ENCODE assay signal across 26 cellular contexts in genomic region chr11:117453886-117454563, GRCh38.
DNase-seq lines count a peak whose midpoint lies in the region; ATAC-seq, FAIRE-seq and TF ChIP-seq lines count a peak whose summit lies in the region.
"Had no signal": no experiment of that assay in that cellular context is flagged by ENCODE, and none has a peak within 500 bp of the region (broad histone marks: within the 10 kb centered on the region; RNA-seq: fewer than 3 reads in every experiment).

No MANE protein-coding gene starts in this region.

- H3K36me3 ChIP-seq in HEK293 (ENCODE audit: control insufficient read depth in 2 of 2, insufficient read depth in 1 of 2, low read length in 2 of 2) = no peaks in the 10 kb centered on the region
- no peaks in the 10 kb centered on the region for H3K36me3 ChIP-seq in CD4-positive, alpha-beta memory T cell (ENCODE audit: insufficient read depth, low read length)
- H3K36me3 ChIP-seq: BE2C, BLaER1 had no signal

- peaks cover 2% of the 10 kb centered on the region for H3K36me3 Mint-ChIP-seq in activated naive CD4-positive, alpha-beta T cell treated with anti-CD3 and anti-CD28 coated beads, Interleukin-2, amount 50 U/mL, for 24 hours
- peaks cover 0 to 7% of the 10 kb centered on the region in 2 donors for H3K36me3 Mint-ChIP-seq in CD4-positive, alpha-beta memory T cell
- H3K36me3 Mint-ChIP-seq: CD14-positive monocyte; CD8-positive, alpha-beta T cell had no signal

- no peak overlapping the region for H3K4me3 Mint-ChIP-seq in activated naive CD4-positive, alpha-beta T cell treated with anti-CD3 and anti-CD28 coated beads, Interleukin-2, amount 50 U/mL, for 24 hours
- H3K4me3 Mint-ChIP-seq in CD4-positive, alpha-beta memory T cell = no peak overlapping the region
- H3K4me3 Mint-ChIP-seq: CD14-positive monocyte; CD4-positive, CD25-positive, alpha-beta regulatory T cell; CD8-positive, alpha-beta T cell had no signal

- POLR2A ChIA-PET in HEK293 (lab: Yijun Ruan, JAX) = no interaction called here
- POLR2A ChIA-PET in CD4-positive, alpha-beta memory T cell (lab: Charles Lee; ENCODE audit: partially characterized antibody) = no interaction called here

- H3K9me3 ChIP-seq in HEK293 (ENCODE audit: control insufficient read depth, insufficient read depth, low read depth, low read length) = no peaks in the 10 kb centered on the region
- no peaks in the 10 kb centered on the region for H3K9me3 ChIP-seq in CD4-positive, alpha-beta memory T cell (ENCODE audit: control insufficient read depth in 1 of 2, low read length in 2 of 2)

- CTCF ChIA-PET in HEK293 (lab: Yijun Ruan, JAX) = interaction anchor here (0.6 to 3.7 kb wide), 2 partner anchors 11 to 27 kb away, joined by 5 to 10 read pairs; no protein-coding TSS in a partner anchor
- CTCF ChIA-PET in CD4-positive, alpha-beta memory T cell (lab: Charles Lee; ENCODE audit: partially characterized antibody) = no interaction called here

- H3K9me3 Mint-ChIP-seq in activated naive CD4-positive, alpha-beta T cell treated with anti-CD3 and anti-CD28 coated beads, Interleukin-2, amount 50 U/mL, for 24 hours = peaks cover 11% of the 10 kb centered on the region
- H3K9me3 Mint-ChIP-seq in CD4-positive, alpha-beta memory T cell = peaks cover 7 to 25% (median 15%) of the 10 kb centered on the region in 8 donors

- TF ChIP-seq POLR2A in GM12891 (IDR thresholded peaks at IDR 0.05; ENCODE audit: low read depth, low read length) = no peak

- intact Hi-C loops in CD4-positive, alpha-beta memory T cell (cut with micrococcal nuclease) = no loop called here

- no peak overlapping the region for H3K4me3 ChIP-seq in HEK293 (ENCODE audit: low read depth, low read length)
- H3K4me3 ChIP-seq in CD4-positive, alpha-beta memory T cell (ENCODE audit: low read length in 2 of 2) = no peak overlapping the region
- H3K4me3 ChIP-seq: BLaER1, GM12878 had no signal

- DNase-seq in activated naive CD4-positive, alpha-beta T cell (lab: John Stamatoyannopoulos, UW) = no peak
- no peak for DNase-seq in GM12891 (ENCODE audit: insufficient read length, low spot score)
- no peak for DNase-seq in CD4-positive, alpha-beta memory T cell
- DNase-seq: 8988T; ACHN; C1 segment of cervical spinal cord; Caco-2; Calu3; CD4-positive, CD25-positive, alpha-beta regulatory T cell; CD8-positive, alpha-beta T cell; DMS 273 treated with DMSO at 0.1 percent for 48 hours; DMS153; DMS53; DMS79; DND-41; EL; GDM1 had no signal

- no peak for TF ChIP-seq CTCF in HEK293 (tag by site-specific recombination; IDR thresholded peaks at IDR 0.05)

- H3K4me1 Mint-ChIP-seq in activated naive CD4-positive, alpha-beta T cell treated with anti-CD3 and anti-CD28 coated beads, Interleukin-2, amount 50 U/mL, for 24 hours = no peaks in the 10 kb centered on the region
- no peaks in the 10 kb centered on the region for H3K4me1 Mint-ChIP-seq in CD4-positive, alpha-beta memory T cell
- H3K4me1 Mint-ChIP-seq: CD14-positive monocyte had no signal

- no peaks in the 10 kb centered on the region for H3K27me3 ChIP-seq in CD4-positive, alpha-beta memory T cell (ENCODE audit: insufficient read depth, low read length)
- H3K27me3 ChIP-seq: BE2C, BLaER1 had no signal

- peak; percentile 33 for FAIRE-seq in GM12891 (lab: Jason Lieb, UNC)
- FAIRE-seq: A204.1, GM12878, GM18507 had no signal

- no peaks in the 10 kb centered on the region for H3K4me1 ChIP-seq in HEK293 (ENCODE audit: control insufficient read depth, insufficient read depth, low read length)
- no peaks in the 10 kb centered on the region for H3K4me1 ChIP-seq in CD4-positive, alpha-beta memory T cell (ENCODE audit: insufficient read depth, low read length)
- H3K4me1 ChIP-seq: BLaER1, Caco-2 had no signal

- H3K27ac ChIP-seq in HEK293 (ENCODE audit: extremely low read depth, low read depth, low read length) = no peak overlapping the region
- no peak overlapping the region for H3K27ac ChIP-seq in CD4-positive, alpha-beta memory T cell (ENCODE audit: low read depth, low read length)
- H3K27ac ChIP-seq: BLaER1 had no signal

- peak overlapping the region; percentile 78 for H3K27ac Mint-ChIP-seq in activated naive CD4-positive, alpha-beta T cell treated with anti-CD3 and anti-CD28 coated beads, Interleukin-2, amount 50 U/mL, for 24 hours
- H3K27ac Mint-ChIP-seq in CD4-positive, alpha-beta memory T cell = no peak overlapping the region
- H3K27ac Mint-ChIP-seq: CD14-positive monocyte; CD8-positive, alpha-beta T cell had no signal

- no peak for ATAC-seq in GM21390 (IDR thresholded peaks at IDR 0.05; ENCODE audit: unreplicated experiment)
- ATAC-seq: CD8-positive, alpha-beta T cell; GM12878 had no signal

- peaks cover 1% of the 10 kb centered on the region for H3K27me3 Mint-ChIP-seq in activated naive CD4-positive, alpha-beta T cell treated with anti-CD3 and anti-CD28 coated beads, Interleukin-2, amount 50 U/mL, for 24 hours
- H3K27me3 Mint-ChIP-seq in CD4-positive, alpha-beta memory T cell = peaks cover 6 to 10% of the 10 kb centered on the region in 2 donors
- H3K27me3 Mint-ChIP-seq: CD4-positive, CD25-positive, alpha-beta regulatory T cell had no signal

TF ChIP-seq in GM12891, 5 proteins besides CTCF, POLR2A, EP300 and RAD21:
- no peak for TF ChIP-seq POLR2AphosphoS5 (IDR thresholded peaks at IDR 0.05; ENCODE audit: low read depth, low read length)
- TF ChIP-seq SPI1 (IDR thresholded peaks at IDR 0.05; ENCODE audit: low read depth, low read length) = no peak
- TF ChIP-seq POU2F2 (IDR thresholded peaks at IDR 0.05; ENCODE audit: low read depth, low read length) = no peak
- no peak for TF ChIP-seq TAF1 (IDR thresholded peaks at IDR 0.05; ENCODE audit: low read depth, low read length)
- TF ChIP-seq PAX5 (IDR thresholded peaks at IDR 0.05; ENCODE audit: insufficient read depth, low read length, severe bottlenecking) = no peak
TF ChIP-seq in GM12891: peak in this region for 0.

TF ChIP-seq in HEK293, 187 proteins besides CTCF, POLR2A, EP300 and RAD21:
- TF ChIP-seq ZNF843 (tag by site-specific recombination; IDR thresholded peaks at IDR 0.05) (no peak), KLF8 (tag by site-specific recombination; IDR thresholded peaks at IDR 0.05) (no peak), ZNF558 (tag by site-specific recombination; IDR thresholded peaks at IDR 0.05) (peak; percentile 98)
TF ChIP-seq in HEK293: peak in this region for 1.
